Comparison of ENCODE assay signal across 14 cellular contexts in the genomic region with DNA sequence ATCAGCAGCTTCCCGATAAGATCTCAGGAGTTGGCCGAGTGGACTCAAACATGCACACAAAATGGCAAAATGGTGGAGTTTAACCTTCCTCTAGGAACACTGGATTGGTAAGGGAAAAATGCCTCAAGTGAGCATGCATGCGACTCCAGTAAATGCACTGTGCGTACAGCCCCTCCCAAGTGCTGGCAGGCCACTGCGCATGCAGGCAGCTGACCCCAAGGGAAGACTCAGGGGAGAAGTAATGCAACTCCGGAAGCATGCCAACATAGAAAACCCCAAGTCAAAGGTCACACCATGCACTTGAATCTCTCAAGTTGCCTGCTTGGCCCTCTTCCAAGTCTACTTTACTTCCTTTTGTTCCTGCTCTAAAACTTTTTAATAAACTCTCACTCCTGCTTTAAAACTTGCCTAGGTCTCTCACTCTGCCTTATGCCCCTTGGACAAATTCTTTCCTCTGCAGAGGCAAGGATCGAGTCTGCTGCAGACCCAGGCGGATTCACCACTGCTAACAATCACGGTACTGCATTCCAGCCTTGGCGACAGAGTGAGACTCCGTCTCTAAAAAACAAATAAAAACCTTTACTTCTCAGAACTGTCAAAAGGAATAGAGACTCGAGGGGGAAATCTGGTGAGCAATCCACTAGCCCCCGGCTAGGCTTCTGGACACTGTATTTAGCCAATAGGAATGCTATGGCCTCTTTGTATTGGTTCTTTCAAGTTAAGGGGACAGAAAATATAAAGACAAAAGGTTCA. TPM values are rescaled to one million over a fixed set of nuclear protein-coding genes. Genes with fewer than 3 reads are reported as not detected.
A peak's percentile ranks its signal among the peaks of the same experiment; 100 is the strongest.
DNase-seq lines count a peak whose midpoint lies in the region; ATAC-seq and TF ChIP-seq lines count a peak whose summit lies in the region.
"Had no signal": no experiment of that assay in that cellular context is flagged by ENCODE, and none has a peak within 500 bp of the region (broad histone marks: within the 10 kb centered on the region; RNA-seq: fewer than 3 reads in every experiment).

No MANE protein-coding gene starts in this region.

- H3K4me1 Mint-ChIP-seq in Caco-2 (ENCODE audit: low read depth, unreplicated experiment) (peaks cover 9% of the 10 kb centered on the region), brain (peaks cover 25% of the 10 kb centered on the region), neural crest cell (peaks cover 29% of the 10 kb centered on the region)
- H3K4me1 Mint-ChIP-seq: CD4-positive, CD25-positive, alpha-beta regulatory T cell had no signal

- intact Hi-C loops in Caco-2 (cut with micrococcal nuclease; ENCODE audit: unreplicated experiment), result no loop called here

- BruUV-seq in Caco-2 (replicated peaks; lab: Mats Ljungman, UMichigan), result no TSS peak

- H3K4me3 ChIP-seq in Caco-2 (ENCODE audit: low read depth, low read length), result no peak overlapping the region
- H3K4me3 ChIP-seq: SJSA1 had no signal

- H3K36me3 ChIP-seq in Caco-2 (ENCODE audit: control insufficient read depth, insufficient read depth, low read length), result no peaks in the 10 kb centered on the region
- H3K36me3 ChIP-seq: BE2C, SJSA1 had no signal

- H3K27me3 ChIP-seq in Caco-2 (replicated peaks; ENCODE audit: control insufficient read depth, insufficient read depth, low read length), result no peaks in the 10 kb centered on the region
- H3K27me3 ChIP-seq: BE2C, SJSA1 had no signal

- POLR2A ChIA-PET in Caco-2 (lab: Charles Lee), result no interaction called here

- peak overlapping the region; percentile 97 for H3K27ac Mint-ChIP-seq in Caco-2 (ENCODE audit: unreplicated experiment)
- H3K27ac Mint-ChIP-seq in brain, result peak overlapping the region in 4 of 5 experiments; percentile 38 to 78 (median 72)
- peak overlapping the region; percentile 67 for H3K27ac Mint-ChIP-seq in neural crest cell (ENCODE audit: unreplicated experiment)
- H3K27ac Mint-ChIP-seq: CD4-positive, CD25-positive, alpha-beta regulatory T cell; IgD-negative memory B cell had no signal

- no peaks in the 10 kb centered on the region for H3K9me3 Mint-ChIP-seq in Caco-2 (ENCODE audit: unreplicated experiment)
- peaks cover 0 to 19% (median 7%) of the 10 kb centered on the region in 5 experiments for H3K9me3 Mint-ChIP-seq in brain
- no peaks in the 10 kb centered on the region for H3K9me3 Mint-ChIP-seq in neural crest cell
- H3K9me3 Mint-ChIP-seq: IgD-negative memory B cell had no signal

- no peaks in the 10 kb centered on the region for H3K9me3 ChIP-seq in Caco-2
- H3K9me3 ChIP-seq: BE2C, SJSA1 had no signal

- H3K36me3 Mint-ChIP-seq in Caco-2 (ENCODE audit: insufficient read depth, unreplicated experiment) (no peaks in the 10 kb centered on the region), brain (peaks cover 4% of the 10 kb centered on the region), neural crest cell (ENCODE audit: low read depth) (no peaks in the 10 kb centered on the region)
- H3K36me3 Mint-ChIP-seq: CD4-positive, CD25-positive, alpha-beta regulatory T cell; IgD-negative memory B cell had no signal

- ATAC-seq in GM18858 (IDR thresholded peaks at IDR 0.05; ENCODE audit: unreplicated experiment) (no peak), GM21786 (IDR thresholded peaks at IDR 0.05; ENCODE audit: unreplicated experiment) (no peak)

- CTCF ChIA-PET in Caco-2 (lab: Charles Lee), result no interaction called here

- TF ChIP-seq CTCF in Caco-2 (IDR thresholded peaks at IDR 0.05; ENCODE audit: insufficient read depth in 1 of 2, low read depth in 1 of 2, low read length in 1 of 2, severe bottlenecking in 1 of 2, unreplicated experiment in 1 of 2), result no peak
- TF ChIP-seq CTCF in brain (conservative IDR thresholded peaks at IDR 0.05), result no peak
- no peak for TF ChIP-seq CTCF in neural crest cell (conservative IDR thresholded peaks at IDR 0.05)
- TF ChIP-seq CTCF in GM10266 (IDR thresholded peaks at IDR 0.05; ENCODE audit: control insufficient read depth, insufficient read depth, low read depth, missing control alignments), result no peak

- H3K4me3 Mint-ChIP-seq in Caco-2 (ENCODE audit: unreplicated experiment), result no peak overlapping the region
- no peak overlapping the region for H3K4me3 Mint-ChIP-seq in brain
- H3K4me3 Mint-ChIP-seq in neural crest cell, result no peak overlapping the region
- H3K4me3 Mint-ChIP-seq: CD4-positive, CD25-positive, alpha-beta regulatory T cell; IgD-negative memory B cell had no signal

- DNase-seq in Caco-2, result no peak
- DNase-seq in HT-29 (ENCODE audit: low spot score), result peak; percentile 37
- DNase-seq in neural crest cell (ENCODE audit: low read depth, low spot score), result no peak
- no peak for DNase-seq in GM10266 (ENCODE audit: extremely low spot score)
- DNase-seq: NCI-H1436, NCI-H1930 had no signal

- H3K27me3 Mint-ChIP-seq in Caco-2 (ENCODE audit: insufficient read depth, unreplicated experiment) (no peaks in the 10 kb centered on the region), brain (no peaks in the 10 kb centered on the region), neural crest cell (ENCODE audit: low read depth) (no peaks in the 10 kb centered on the region)
- H3K27me3 Mint-ChIP-seq: CD4-positive, CD25-positive, alpha-beta regulatory T cell had no signal

- peaks cover 41% of the 10 kb centered on the region for H3K4me1 ChIP-seq in Caco-2
- H3K4me1 ChIP-seq: BE2C, SJSA1 had no signal

RNA-seq across cellular contexts. Expression of a gene that starts 33.5 kb away (rescaled TPM):
- total RNA-seq in Caco-2 (2022) (not detected in 2 replicates), neural crest cell (0.12 TPM in 1 of 2 replicates, not detected in the other)
- not detected in 2 replicates for total RNA-seq in HT-29 (2014; rRNA removed; shearing (Covaris generic))
- not detected for polyA plus RNA-seq in brain (ENCODE audit: insufficient read depth, low read depth, low replicate concordance)
- total RNA-seq: LHCN-M2, SJSA1 had no signal
- polyA plus RNA-seq: CD4-positive, CD25-positive, alpha-beta regulatory T cell; IgD-negative memory B cell had no signal
